Comparison of ENCODE assay signal across 8 cellular contexts in genomic region chr12:54759751-54760150, GRCh38.
DNase-seq lines count a peak whose midpoint lies in the region; ATAC-seq and TF ChIP-seq lines count a peak whose summit lies in the region.

No MANE protein-coding gene starts in this region.

- H3K27ac ChIP-seq in upper lobe of right lung: no peak overlapping the region
- H3K27ac ChIP-seq in right atrium auricular region: no peak overlapping the region

- no peaks in the 10 kb centered on the region for H3K9me3 Mint-ChIP-seq in endothelial cell (ENCODE audit: unreplicated experiment)

- intact Hi-C loops in upper lobe of right lung (cut with DNase I): no loop called here

- H3K36me3 ChIP-seq in upper lobe of right lung (no peaks in the 10 kb centered on the region), right atrium auricular region (no peaks in the 10 kb centered on the region)

- no peak overlapping the region for H3K4me3 Mint-ChIP-seq in endothelial cell (ENCODE audit: unreplicated experiment)

- H3K27ac Mint-ChIP-seq in endothelial cell (ENCODE audit: unreplicated experiment): no peak overlapping the region

- H3K4me1 ChIP-seq in upper lobe of right lung: no peaks in the 10 kb centered on the region
- no peaks in the 10 kb centered on the region for H3K4me1 ChIP-seq in right atrium auricular region

- H3K27me3 ChIP-seq in upper lobe of right lung (no peaks in the 10 kb centered on the region), right atrium auricular region (no peaks in the 10 kb centered on the region)

- no peaks in the 10 kb centered on the region for H3K9me3 ChIP-seq in upper lobe of right lung
- peaks cover 0 to 13% of the 10 kb centered on the region in 2 donors for H3K9me3 ChIP-seq in right atrium auricular region

- H3K4me3 ChIP-seq in upper lobe of right lung (no peak overlapping the region), right atrium auricular region (no peak overlapping the region)

- DNase-seq in COLO668 (lab: John Stamatoyannopoulos, UW; ENCODE audit: unreplicated experiment): peak; percentile 3
- DNase-seq in NCI-H510A treated with DMSO at 0.1 percent for 48 hours (lab: John Stamatoyannopoulos, UW): peak; percentile 49
- DNase-seq in endothelial cell (ENCODE audit: low spot score): peak; percentile 34
- no peak for DNase-seq in upper lobe of right lung
- DNase-seq in NK-92 treated with Interleukin-12 subunit alpha and Interleukin-12 subunit beta, amount 100 ng/mL, for 24 hours (lab: John Stamatoyannopoulos, UW): no peak
- no peak for DNase-seq in DMS79 treated with DMSO at 0.1 percent for 48 hours (lab: John Stamatoyannopoulos, UW)
- DNase-seq in right atrium auricular region (ENCODE audit: low spot score): no peak

- ATAC-seq in GM19395 (IDR thresholded peaks at IDR 0.05; ENCODE audit: unreplicated experiment): peak; percentile 63
- ATAC-seq in upper lobe of right lung: peak; percentile 57

- H3K36me3 Mint-ChIP-seq in endothelial cell (ENCODE audit: low read depth, unreplicated experiment): no peaks in the 10 kb centered on the region

- no peaks in the 10 kb centered on the region for H3K27me3 Mint-ChIP-seq in endothelial cell (ENCODE audit: unreplicated experiment)

- H3K4me1 Mint-ChIP-seq in endothelial cell (ENCODE audit: unreplicated experiment): no peaks in the 10 kb centered on the region

- TF ChIP-seq CTCF in endothelial cell (IDR thresholded peaks at IDR 0.05; ENCODE audit: unreplicated experiment) (peak; percentile 11), upper lobe of right lung (IDR thresholded peaks at IDR 0.05) (peak; percentile 9), right atrium auricular region (IDR thresholded peaks at IDR 0.05) (no peak)

Comparison
In these comparisons a context has a peak if more than half of its experiments do, and no peak if none do; other contexts are left out.
1. DNase-seq: peak in COLO668 (single experiment), NCI-H510A treated with DMSO at 0.1 percent for 48 hours (single experiment) and endothelial cell (single experiment); none in upper lobe of right lung (single experiment), NK-92 treated with Interleukin-12 subunit alpha and Interleukin-12 subunit beta, amount 100 ng/mL, for 24 hours (single experiment), DMS79 treated with DMSO at 0.1 percent for 48 hours (single experiment) and right atrium auricular region (single experiment).
2. CTCF ChIP-seq: peak in endothelial cell (single experiment) and upper lobe of right lung (single experiment); none in right atrium auricular region (0 of 2).